In genomic region chr9:136587944-136588662, GRCh38 we compare ENCODE assay signal across 11 cellular contexts. TPM values are rescaled to one million over a fixed set of nuclear protein-coding genes. Genes with fewer than 3 reads are reported as not detected.
DNase-seq lines count a peak whose midpoint lies in the region; ATAC-seq, FAIRE-seq and TF ChIP-seq lines count a peak whose summit lies in the region.
"Had no signal": no experiment of that assay in that cellular context is flagged by ENCODE, and none has a peak within 500 bp of the region (broad histone marks: within the 10 kb centered on the region; RNA-seq: fewer than 3 reads in every experiment).

No MANE protein-coding gene starts in this region.

- RAD21 ChIA-PET in HCT116 (lab: Charles Lee; ENCODE audit: low non-redundant PET in 1 of 2, low total read pairs in 2 of 2, uncharacterized antibody in 2 of 2, unreplicated experiment in 2 of 2), result no interaction called here

- H2BK15ac ChIP-seq in mesendoderm (replicated peaks; ENCODE audit: low read depth), result no peak overlapping the region

- H3K27ac ChIP-seq in A549 (peak overlapping the region in 1 of 2 experiments; percentile 67; a peak in 3 of 6 replicates), HCT116 (ENCODE audit: low read depth, low read length) (peak overlapping the region; percentile 12; the same call in 1 of the 2 replicates), mesendoderm (ENCODE audit: low read depth, low read length) (peak overlapping the region; percentile 72)

- H2AFZ ChIP-seq in HCT116 (ENCODE audit: low read depth, low read length, poor library complexity, severe bottlenecking), result no peak overlapping the region

- 68% methylated on average over 14 of the region's 22 CpGs for WGBS in A549 (ENCODE audit: missing lambda C conversion rate)
- no CpG with 5 or more reads among the region's 22 CpGs for WGBS in mesendoderm (ENCODE audit: extremely low coverage, insufficient coverage, low lambda C conversion rate)

- TF ChIP-seq CTCF in A549 (IDR thresholded peaks at IDR 0.05), result no peak
- no peak for TF ChIP-seq CTCF in HCT116 (IDR thresholded peaks at IDR 0.05 in 2 of 3, conservative IDR thresholded peaks at IDR 0.05 in 1 of 3; ENCODE audit: borderline replicate concordance in 1 of 3, insufficient read depth in 1 of 3, low read depth in 2 of 3, low read length in 2 of 3)

- CTCF ChIA-PET in A549 (lab: Yijun Ruan, JAX) (interaction anchor here (1.3 to 2.8 kb wide), 5 partner anchors 16 to 100 kb away, joined by 4 to 10 read pairs (median 4); no protein-coding TSS in a partner anchor), HCT116 (lab: Charles Lee) (no interaction called here)

- peaks cover 11% of the 10 kb centered on the region for H3K4me1 Mint-ChIP-seq in activated naive CD8-positive, alpha-beta T cell treated with anti-CD3 and anti-CD28 coated beads, Interleukin-2, amount 10 ng/mL, durations not matched to agents 7 days and 5 days

- H3K4me2 ChIP-seq in A549 (peak overlapping the region; percentile 8; the same call in 1 of the 3 replicates), HCT116 (ENCODE audit: low read length) (peak overlapping the region; percentile 9; the same call in 1 of the 2 replicates), mesendoderm (ENCODE audit: low read length) (peak overlapping the region; percentile 26)

- H3K9me2 ChIP-seq in HCT116 (ENCODE audit: insufficient read depth), result no peaks in the 10 kb centered on the region

- no peak overlapping the region for H3K23ac ChIP-seq in mesendoderm (ENCODE audit: low read length)

- BruUV-seq in HCT116 (replicated peaks; lab: Mats Ljungman, UMichigan), result no TSS peak

- no peak overlapping the region for H4K5ac ChIP-seq in mesendoderm (ENCODE audit: low read length)

- POLR2A ChIA-PET in A549 (lab: Yijun Ruan, JAX), result no interaction called here
- POLR2A ChIA-PET in HCT116 (lab: Charles Lee), result interaction anchor here (0.7 kb wide), 1 partner anchor 100 kb away, joined by 4 read pairs; no protein-coding TSS in a partner anchor
- POLR2A ChIA-PET in activated naive CD8-positive, alpha-beta T cell treated with anti-CD3 and anti-CD28 coated beads, Interleukin-2, amount 10 ng/mL, durations not matched to agents 7 days and 5 days (lab: Charles Lee), result interaction anchor here (0.6 to 0.7 kb wide), 2 partner anchors 52 to 113 kb away, joined by 4 to 5 read pairs; no protein-coding TSS in a partner anchor

- DNase-seq in A549 (ENCODE audit: low read depth in 1 of 2, low spot score in 1 of 2) (no peak), HCT116 (ENCODE audit: low read depth, low spot score) (no peak), mesendoderm (peak; percentile 96), kidney tubule cell (ENCODE audit: low spot score) (no peak), foreskin melanocyte (no peak)
- DNase-seq in activated naive CD8-positive, alpha-beta T cell treated with anti-CD3 and anti-CD28 coated beads, Interleukin-2, amount 10 ng/mL, durations not matched to agents 7 days and 5 days, result no peak
- DNase-seq: Calu3, small intestine had no signal

- H3K56ac ChIP-seq in mesendoderm (ENCODE audit: low read length), result peak overlapping the region; percentile 75

- TF ChIP-seq RAD21 in A549 (conservative IDR thresholded peaks at IDR 0.05 in 1 of 2, IDR thresholded peaks at IDR 0.05 in 1 of 2), result no peak
- TF ChIP-seq RAD21 in HCT116 (IDR thresholded peaks at IDR 0.05; ENCODE audit: low read depth), result no peak

- H3K79me1 ChIP-seq in mesendoderm (ENCODE audit: low read length), result peaks cover 2% of the 10 kb centered on the region

- no peak for TF ChIP-seq POLR2A in A549 (IDR thresholded peaks at IDR 0.05; ENCODE audit: low read length)
- TF ChIP-seq POLR2A in HCT116 (IDR thresholded peaks at IDR 0.05; ENCODE audit: borderline replicate concordance, extremely low read depth, insufficient read depth, insufficient read length), result no peak

- peak overlapping the region; percentile 6 for H2BK120ac ChIP-seq in mesendoderm (ENCODE audit: low read depth, low read length)

- H3K9me3 ChIP-seq in A549 (no peaks in the 10 kb centered on the region), HCT116 (ENCODE audit: control insufficient read depth in 1 of 2, insufficient read depth in 1 of 2, low read depth in 1 of 2, low read length in 2 of 2) (no peaks in the 10 kb centered on the region)

- H3K79me2 ChIP-seq in HCT116 (ENCODE audit: insufficient read depth, low read length), result no peaks in the 10 kb centered on the region
- no peaks in the 10 kb centered on the region for H3K79me2 ChIP-seq in mesendoderm (ENCODE audit: control insufficient read depth, insufficient read depth, low read length)

- H3K27me3 ChIP-seq in HCT116 (ENCODE audit: insufficient read depth, low read length) (no peaks in the 10 kb centered on the region), mesendoderm (ENCODE audit: insufficient read depth, low read length, poor library complexity) (no peaks in the 10 kb centered on the region)

- no peak overlapping the region for H4K8ac ChIP-seq in mesendoderm (ENCODE audit: low read depth, low read length)

- H3K27me3 Mint-ChIP-seq in activated naive CD8-positive, alpha-beta T cell treated with anti-CD3 and anti-CD28 coated beads, Interleukin-2, amount 10 ng/mL, durations not matched to agents 7 days and 5 days, result no peaks in the 10 kb centered on the region

- peak overlapping the region; percentile 42 for H3K4me3 Mint-ChIP-seq in activated naive CD8-positive, alpha-beta T cell treated with anti-CD3 and anti-CD28 coated beads, Interleukin-2, amount 10 ng/mL, durations not matched to agents 7 days and 5 days

- no peaks in the 10 kb centered on the region for H3K9me3 Mint-ChIP-seq in activated naive CD8-positive, alpha-beta T cell treated with anti-CD3 and anti-CD28 coated beads, Interleukin-2, amount 10 ng/mL, durations not matched to agents 7 days and 5 days

- H3K4ac ChIP-seq in mesendoderm (ENCODE audit: low read depth, low read length), result no peak overlapping the region

- H3K9ac ChIP-seq in HCT116 (ENCODE audit: low read length) (no peak overlapping the region), mesendoderm (ENCODE audit: low read length) (peak overlapping the region; percentile 64)

- peak overlapping the region; percentile 85 for H2AK5ac ChIP-seq in mesendoderm (ENCODE audit: low read length)

- H2BK5ac ChIP-seq in mesendoderm (ENCODE audit: low read length), result peak overlapping the region; percentile 95

- no peaks in the 10 kb centered on the region for H3K36me3 Mint-ChIP-seq in activated naive CD8-positive, alpha-beta T cell treated with anti-CD3 and anti-CD28 coated beads, Interleukin-2, amount 10 ng/mL, durations not matched to agents 7 days and 5 days

- H3K4me3 ChIP-seq in A549, result no peak overlapping the region
- no peak overlapping the region for H3K4me3 ChIP-seq in HCT116 (replicated peaks in 1 of 2; ENCODE audit: low read depth in 1 of 2, low read length in 2 of 2)
- no peak overlapping the region for H3K4me3 ChIP-seq in mesendoderm (ENCODE audit: low read length)

- no peak overlapping the region for H3K27ac Mint-ChIP-seq in activated naive CD8-positive, alpha-beta T cell treated with anti-CD3 and anti-CD28 coated beads, Interleukin-2, amount 10 ng/mL, durations not matched to agents 7 days and 5 days

- ATAC-seq in A549, result no peak
- no peak for ATAC-seq in HCT116
- peak; percentile 9 for ATAC-seq in activated naive CD8-positive, alpha-beta T cell treated with anti-CD3 and anti-CD28 coated beads, Interleukin-2, amount 10 ng/mL, durations not matched to agents 7 days and 5 days (ENCODE audit: low read depth)
- no peak for ATAC-seq in GM21529 (IDR thresholded peaks at IDR 0.05; ENCODE audit: unreplicated experiment)
- no peak for ATAC-seq in GM21390 (IDR thresholded peaks at IDR 0.05; ENCODE audit: unreplicated experiment)
- ATAC-seq: Panc1 had no signal

- H3K36me3 ChIP-seq in HCT116 (ENCODE audit: control insufficient read depth in 1 of 2, insufficient read depth in 2 of 2, low read length in 2 of 2), result no peaks in the 10 kb centered on the region
- H3K36me3 ChIP-seq in mesendoderm (ENCODE audit: control insufficient read depth, insufficient read depth, low read length), result no peaks in the 10 kb centered on the region

- no peaks in the 10 kb centered on the region for H4K20me1 ChIP-seq in HCT116 (ENCODE audit: insufficient read depth)

- H3K18ac ChIP-seq in mesendoderm (ENCODE audit: low read length), result peak overlapping the region; percentile 54

- no peak for FAIRE-seq in A549 (lab: Jason Lieb, UNC)
- FAIRE-seq: small intestine had no signal

- no peak for TF ChIP-seq EP300 in A549 (IDR thresholded peaks at IDR 0.05)

- H3K4me1 ChIP-seq in A549 (0 out of 3 replicates have a peak, but pooled peaks cover 9% of the 10 kb centered on the region), HCT116 (ENCODE audit: control insufficient read depth in 1 of 2, insufficient read depth in 2 of 2, low read length in 2 of 2) (peaks cover 5 to 8% of the 10 kb centered on the region in 2 experiments; a peak in 3 of 4 replicates), mesendoderm (ENCODE audit: control insufficient read depth, low read depth, low read length) (peaks cover 14% of the 10 kb centered on the region)

- intact Hi-C loops in HCT116 (cut with micrococcal nuclease), result no loop called here

TF ChIP-seq in A549, 52 proteins besides CTCF, POLR2A, EP300 and RAD21:
- TF ChIP-seq FOSB (CRISPR knock-in tag; IDR thresholded peaks at IDR 0.05), result no peak
- TF ChIP-seq KDM1A (IDR thresholded peaks at IDR 0.05; ENCODE audit: low read depth), result no peak
- no peak for TF ChIP-seq EHMT2 (IDR thresholded peaks at IDR 0.05; ENCODE audit: low read depth)
- TF ChIP-seq ZSCAN20 (CRISPR knock-in tag; IDR thresholded peaks at IDR 0.05), result no peak

TF ChIP-seq in HCT116, 20 proteins besides CTCF, POLR2A, EP300 and RAD21:
- TF ChIP-seq ZFX (IDR thresholded peaks at IDR 0.05) (no peak), ZNF274 (IDR thresholded peaks at IDR 0.05; ENCODE audit: low read depth, low read length) (no peak), CEBPB (IDR thresholded peaks at IDR 0.05; ENCODE audit: low read depth) (no peak), JUND (IDR thresholded peaks at IDR 0.05) (no peak), EGR1 (IDR thresholded peaks at IDR 0.05; ENCODE audit: low read depth) (no peak), POLR2AphosphoS5 (IDR thresholded peaks at IDR 0.05; ENCODE audit: low read depth, low read length) (no peak), TCF7L2 (IDR thresholded peaks at IDR 0.05; ENCODE audit: borderline replicate concordance, extremely low read depth, insufficient read depth, insufficient read length) (no peak), ELF1 (IDR thresholded peaks at IDR 0.05; ENCODE audit: borderline replicate concordance, low read depth) (no peak)

RNA-seq across cellular contexts. Expression of gene NOTCH1, which starts 42.3 kb away (rescaled TPM):
- polyA plus RNA-seq in A549 (2011; rRNA removed), result 0.88 and 1.2 TPM in 2 replicates
- polyA plus RNA-seq in A549 (2012; cell fraction: cytosol; rRNA removed), result 2.6 and 3.9 TPM in 2 replicates
- 15.6 and 21.6 TPM in 2 replicates for polyA plus RNA-seq in A549 (2012; cell fraction: nucleus; rRNA removed)
- polyA plus RNA-seq in A549 (2017; fragmentation: RNase III; extraction: RNeasy Plus Mini Kit Qiagen cat#74134 plus additional on column Dnase treatment), result 4.6 to 6.4 TPM (median 5.7 TPM) in 3 replicates
- polyA minus RNA-seq in A549 (2011; rRNA and poly(A)+ RNA removed), result 1.7 and 2.4 TPM in 2 replicates
- 36.2 TPM for total RNA-seq in HCT116 (2021; ENCODE audit: unreplicated experiment)
- polyA plus RNA-seq in HCT116 (2012), result 14.8 and 21.3 TPM in 2 replicates
- 10 to 100 TPM; 67.0 to 70.2 TPM for total RNA-seq in activated naive CD8-positive, alpha-beta T cell treated with anti-CD3 and anti-CD28 coated beads, Interleukin-2, amount 10 ng/mL, durations not matched to agents 7 days and 5 days
- polyA plus RNA-seq in mesendoderm (2013, experiment 1 of 2), result 14.3 TPM
- 14.2 TPM for polyA plus RNA-seq in mesendoderm (2013, experiment 2 of 2)
